In the genomic region with DNA sequence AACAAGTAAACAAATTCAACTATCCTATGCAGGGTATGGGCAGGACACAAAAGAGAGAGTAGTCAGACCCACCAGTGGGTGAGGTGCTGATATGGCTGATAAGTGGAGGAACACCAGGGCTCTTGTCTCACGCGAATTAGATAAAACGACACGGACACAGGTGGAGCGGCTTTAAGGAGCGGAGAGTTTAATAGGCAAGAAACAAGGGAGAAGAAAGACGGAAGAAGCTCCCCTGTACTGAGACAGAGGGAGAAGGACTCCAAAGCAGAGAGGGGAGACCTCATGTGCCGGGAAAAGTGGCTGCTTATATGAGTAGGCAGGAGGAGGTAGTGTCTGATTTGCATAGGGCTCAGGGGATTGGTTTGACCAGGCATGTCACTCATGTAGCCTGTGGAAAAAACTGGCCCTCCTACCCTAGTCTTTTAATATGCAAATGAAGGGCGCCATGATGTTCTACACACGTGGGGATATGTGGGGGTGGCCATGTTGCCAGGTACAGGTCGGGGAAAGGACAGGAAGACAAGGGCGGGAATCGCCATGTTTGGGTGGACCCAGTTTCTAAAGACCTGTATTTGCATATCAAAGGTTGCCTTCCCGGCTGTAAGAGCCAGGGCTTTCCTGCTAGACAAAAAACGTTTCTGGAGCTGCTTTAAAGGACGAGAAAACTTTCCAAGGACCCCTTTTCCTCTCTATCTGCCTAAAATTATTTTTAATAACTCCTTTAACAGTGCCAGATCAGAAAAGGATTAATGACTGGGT, we compare ENCODE assay signal across 1 cellular context.
TF ChIP-seq lines count a peak whose summit lies in the region.

No MANE protein-coding gene starts in this region.

TF ChIP-seq in liver, 16 proteins besides CTCF, POLR2A, EP300 and RAD21 (continued from another document):
- TF ChIP-seq, protein P1, sequence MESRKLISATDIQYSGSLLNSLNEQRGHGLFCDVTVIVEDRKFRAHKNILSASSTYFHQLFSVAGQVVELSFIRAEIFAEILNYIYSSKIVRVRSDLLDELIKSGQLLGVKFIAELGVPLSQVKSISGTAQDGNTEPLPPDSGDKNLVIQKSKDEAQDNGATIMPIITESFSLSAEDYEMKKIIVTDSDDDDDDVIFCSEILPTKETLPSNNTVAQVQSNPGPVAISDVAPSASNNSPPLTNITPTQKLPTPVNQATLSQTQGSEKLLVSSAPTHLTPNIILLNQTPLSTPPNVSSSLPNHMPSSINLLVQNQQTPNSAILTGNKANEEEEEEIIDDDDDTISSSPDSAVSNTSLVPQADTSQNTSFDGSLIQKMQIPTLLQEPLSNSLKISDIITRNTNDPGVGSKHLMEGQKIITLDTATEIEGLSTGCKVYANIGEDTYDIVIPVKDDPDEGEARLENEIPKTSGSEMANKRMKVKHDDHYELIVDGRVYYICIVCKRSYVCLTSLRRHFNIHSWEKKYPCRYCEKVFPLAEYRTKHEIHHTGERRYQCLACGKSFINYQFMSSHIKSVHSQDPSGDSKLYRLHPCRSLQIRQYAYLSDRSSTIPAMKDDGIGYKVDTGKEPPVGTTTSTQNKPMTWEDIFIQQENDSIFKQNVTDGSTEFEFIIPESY (IDR thresholded peaks at IDR 0.05), result no peak
- peak; percentile 86 for TF ChIP-seq TAF1 (conservative IDR thresholded peaks at IDR 0.05)
- TF ChIP-seq, protein P2, sequence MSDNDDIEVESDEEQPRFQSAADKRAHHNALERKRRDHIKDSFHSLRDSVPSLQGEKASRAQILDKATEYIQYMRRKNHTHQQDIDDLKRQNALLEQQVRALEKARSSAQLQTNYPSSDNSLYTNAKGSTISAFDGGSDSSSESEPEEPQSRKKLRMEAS (IDR thresholded peaks at IDR 0.05), result peak; percentile 90
